Comparison of ENCODE assay signal across 1 cellular context in the genomic region with DNA sequence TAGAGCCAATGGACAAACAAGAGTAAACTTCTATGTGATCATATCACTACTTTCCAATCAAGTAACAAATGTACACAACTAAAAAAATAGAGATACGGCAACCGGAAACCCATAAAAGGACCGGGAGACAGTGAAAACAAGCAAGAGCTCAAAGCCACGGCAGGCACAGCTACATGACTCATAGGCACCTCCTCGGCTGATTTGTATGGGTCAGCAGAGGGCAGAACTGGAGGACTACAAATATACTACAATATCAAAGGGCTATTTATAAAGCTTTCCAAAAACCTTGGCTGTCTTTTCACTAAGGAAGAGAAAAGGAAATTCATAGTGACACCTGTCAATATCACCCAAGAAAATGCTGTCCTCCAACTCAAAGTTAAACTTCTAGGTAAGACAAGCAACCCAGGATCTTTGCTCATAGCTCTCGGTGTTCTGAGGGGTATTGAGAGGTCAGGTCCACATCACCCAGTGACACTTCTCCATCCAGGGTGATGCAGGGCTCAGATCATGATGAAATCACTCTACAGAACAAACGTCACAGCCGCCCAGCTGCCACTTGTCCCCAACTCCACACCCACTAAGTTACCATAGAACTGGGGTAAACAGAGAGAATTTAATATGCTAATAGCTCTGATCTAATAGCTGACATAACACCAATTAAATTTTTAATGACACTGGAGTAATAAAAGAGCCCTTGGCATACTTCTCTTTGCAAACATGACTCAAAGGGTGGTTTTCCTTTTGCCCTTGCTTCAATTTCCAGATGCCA.
TF ChIP-seq lines count a peak whose summit lies in the region.

No MANE protein-coding gene starts in this region.

TF ChIP-seq in HepG2, 621 proteins besides CTCF, POLR2A, EP300 and RAD21 (continued from another document and continues in another):
- TF ChIP-seq NFE2L2 (IDR thresholded peaks at IDR 0.05; ENCODE audit: low read length) (no peak), ZSCAN9 (CRISPR knock-in tag; IDR thresholded peaks at IDR 0.05; ENCODE audit: borderline replicate concordance) (0 out of 2 replicates have a peak, but pooled peaks have one; percentile 35), NONO (IDR thresholded peaks at IDR 0.05) (no peak), NONO (CRISPR knock-in tag; conservative IDR thresholded peaks at IDR 0.05) (no peak), SRSF1 (optimal IDR thresholded peaks at IDR 0.05; ENCODE audit: low read depth, low read length) (no peak), KAT8 (CRISPR knock-in tag; IDR thresholded peaks at IDR 0.05) (0 out of 2 replicates have a peak, but pooled peaks have one; percentile 17), HMG20B (CRISPR knock-in tag; conservative IDR thresholded peaks at IDR 0.05) (no peak), ZSCAN31 (CRISPR knock-in tag; IDR thresholded peaks at IDR 0.05; ENCODE audit: low read depth) (no peak), MAFF (IDR thresholded peaks at IDR 0.05; ENCODE audit: low read depth, low read length) (peak; percentile 46; the same call in 1 of the 2 replicates), TMF1 (CRISPR knock-in tag; IDR thresholded peaks at IDR 0.05; ENCODE audit: low read depth) (no peak), RFX5 (IDR thresholded peaks at IDR 0.05; ENCODE audit: low read depth, low read length) (no peak), POLR2AphosphoS2 (IDR thresholded peaks at IDR 0.05; ENCODE audit: low read depth, low read length) (no peak), MED13 (CRISPR knock-in tag; IDR thresholded peaks at IDR 0.05) (no peak), REXO4 (CRISPR knock-in tag; IDR thresholded peaks at IDR 0.05; ENCODE audit: borderline replicate concordance) (no peak), ZNF775 (CRISPR knock-in tag; IDR thresholded peaks at IDR 0.05; ENCODE audit: borderline replicate concordance) (no peak), FOXK1 (CRISPR knock-in tag; IDR thresholded peaks at IDR 0.05; ENCODE audit: borderline replicate concordance, low read depth) (peak; percentile 59; the same call in 1 of the 2 replicates), RXRB (CRISPR knock-in tag; IDR thresholded peaks at IDR 0.05; ENCODE audit: borderline replicate concordance) (peak; percentile 44; the same call in 1 of the 2 replicates), ZSCAN20 (CRISPR knock-in tag; IDR thresholded peaks at IDR 0.05; ENCODE audit: borderline replicate concordance) (no peak), ZNF496 (CRISPR knock-in tag; IDR thresholded peaks at IDR 0.05; ENCODE audit: insufficient replicate concordance) (no peak), SOX5 (CRISPR knock-in tag; IDR thresholded peaks at IDR 0.05; ENCODE audit: borderline replicate concordance) (peak; percentile 52; the same call in 1 of the 2 replicates), MEF2D (CRISPR knock-in tag; IDR thresholded peaks at IDR 0.05) (no peak), FOXA3 (CRISPR knock-in tag; IDR thresholded peaks at IDR 0.05) (peak; percentile 73; the same call in 1 of the 2 replicates), ETV5 (CRISPR knock-in tag; IDR thresholded peaks at IDR 0.05; ENCODE audit: borderline replicate concordance) (peak; percentile 63; the same call in 1 of the 2 replicates), SMAD1 (CRISPR knock-in tag; IDR thresholded peaks at IDR 0.05; ENCODE audit: borderline replicate concordance, low read depth) (no peak), JUNB (CRISPR knock-in tag; IDR thresholded peaks at IDR 0.05; ENCODE audit: borderline replicate concordance) (no peak), ZNF839 (CRISPR knock-in tag; IDR thresholded peaks at IDR 0.05; ENCODE audit: borderline replicate concordance) (no peak), ATF1 (CRISPR knock-in tag; IDR thresholded peaks at IDR 0.05) (peak; percentile 27; the same call in 1 of the 2 replicates), AGO2 (optimal IDR thresholded peaks at IDR 0.05; ENCODE audit: low read depth, low read length) (no peak), PITX1 (CRISPR knock-in tag; IDR thresholded peaks at IDR 0.05) (no peak), BRCA1 (CRISPR knock-in tag; IDR thresholded peaks at IDR 0.05) (no peak), SRF (IDR thresholded peaks at IDR 0.05; ENCODE audit: low read depth, low read length) (peak; percentile 96), IKZF1 (IDR thresholded peaks at IDR 0.05) (no peak), KDM4B (CRISPR knock-in tag; IDR thresholded peaks at IDR 0.05) (no peak), DNMT3B (CRISPR knock-in tag; conservative IDR thresholded peaks at IDR 0.05) (no peak), PAX8 (CRISPR knock-in tag; IDR thresholded peaks at IDR 0.05; ENCODE audit: borderline replicate concordance) (no peak), ZNF572 (CRISPR knock-in tag; IDR thresholded peaks at IDR 0.05) (no peak), ZNF24 (IDR thresholded peaks at IDR 0.05) (no peak)
- TF ChIP-seq, protein P1, sequence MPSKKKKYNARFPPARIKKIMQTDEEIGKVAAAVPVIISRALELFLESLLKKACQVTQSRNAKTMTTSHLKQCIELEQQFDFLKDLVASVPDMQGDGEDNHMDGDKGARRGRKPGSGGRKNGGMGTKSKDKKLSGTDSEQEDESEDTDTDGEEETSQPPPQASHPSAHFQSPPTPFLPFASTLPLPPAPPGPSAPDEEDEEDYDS (CRISPR knock-in tag; IDR thresholded peaks at IDR 0.05) = peak; percentile 38; the same call in 1 of the 2 replicates
- TF ChIP-seq, protein P2, sequence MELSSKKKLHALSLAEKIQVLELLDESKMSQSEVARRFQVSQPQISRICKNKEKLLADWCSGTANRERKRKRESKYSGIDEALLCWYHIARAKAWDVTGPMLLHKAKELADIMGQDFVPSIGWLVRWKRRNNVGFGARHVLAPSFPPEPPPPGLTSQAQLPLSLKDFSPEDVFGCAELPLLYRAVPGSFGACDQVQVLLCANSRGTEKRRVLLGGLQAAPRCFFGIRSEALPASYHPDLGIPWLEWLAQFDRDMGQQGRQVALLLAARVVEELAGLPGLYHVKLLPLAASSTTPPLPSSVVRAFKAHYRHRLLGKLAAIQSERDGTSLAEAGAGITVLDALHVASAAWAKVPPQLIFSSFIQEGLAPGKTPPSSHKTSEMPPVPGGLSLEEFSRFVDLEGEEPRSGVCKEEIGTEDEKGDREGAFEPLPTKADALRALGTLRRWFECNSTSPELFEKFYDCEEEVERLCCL (CRISPR knock-in tag; IDR thresholded peaks at IDR 0.05; ENCODE audit: borderline replicate concordance) = no peak
- TF ChIP-seq, protein P3, sequence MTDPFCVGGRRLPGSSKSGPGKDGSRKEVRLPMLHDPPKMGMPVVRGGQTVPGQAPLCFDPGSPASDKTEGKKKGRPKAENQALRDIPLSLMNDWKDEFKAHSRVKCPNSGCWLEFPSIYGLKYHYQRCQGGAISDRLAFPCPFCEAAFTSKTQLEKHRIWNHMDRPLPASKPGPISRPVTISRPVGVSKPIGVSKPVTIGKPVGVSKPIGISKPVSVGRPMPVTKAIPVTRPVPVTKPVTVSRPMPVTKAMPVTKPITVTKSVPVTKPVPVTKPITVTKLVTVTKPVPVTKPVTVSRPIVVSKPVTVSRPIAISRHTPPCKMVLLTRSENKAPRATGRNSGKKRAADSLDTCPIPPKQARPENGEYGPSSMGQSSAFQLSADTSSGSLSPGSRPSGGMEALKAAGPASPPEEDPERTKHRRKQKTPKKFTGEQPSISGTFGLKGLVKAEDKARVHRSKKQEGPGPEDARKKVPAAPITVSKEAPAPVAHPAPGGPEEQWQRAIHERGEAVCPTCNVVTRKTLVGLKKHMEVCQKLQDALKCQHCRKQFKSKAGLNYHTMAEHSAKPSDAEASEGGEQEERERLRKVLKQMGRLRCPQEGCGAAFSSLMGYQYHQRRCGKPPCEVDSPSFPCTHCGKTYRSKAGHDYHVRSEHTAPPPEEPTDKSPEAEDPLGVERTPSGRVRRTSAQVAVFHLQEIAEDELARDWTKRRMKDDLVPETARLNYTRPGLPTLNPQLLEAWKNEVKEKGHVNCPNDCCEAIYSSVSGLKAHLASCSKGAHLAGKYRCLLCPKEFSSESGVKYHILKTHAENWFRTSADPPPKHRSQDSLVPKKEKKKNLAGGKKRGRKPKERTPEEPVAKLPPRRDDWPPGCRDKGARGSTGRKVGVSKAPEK (CRISPR knock-in tag; IDR thresholded peaks at IDR 0.05; ENCODE audit: borderline replicate concordance) = no peak
- TF ChIP-seq, protein P4, sequence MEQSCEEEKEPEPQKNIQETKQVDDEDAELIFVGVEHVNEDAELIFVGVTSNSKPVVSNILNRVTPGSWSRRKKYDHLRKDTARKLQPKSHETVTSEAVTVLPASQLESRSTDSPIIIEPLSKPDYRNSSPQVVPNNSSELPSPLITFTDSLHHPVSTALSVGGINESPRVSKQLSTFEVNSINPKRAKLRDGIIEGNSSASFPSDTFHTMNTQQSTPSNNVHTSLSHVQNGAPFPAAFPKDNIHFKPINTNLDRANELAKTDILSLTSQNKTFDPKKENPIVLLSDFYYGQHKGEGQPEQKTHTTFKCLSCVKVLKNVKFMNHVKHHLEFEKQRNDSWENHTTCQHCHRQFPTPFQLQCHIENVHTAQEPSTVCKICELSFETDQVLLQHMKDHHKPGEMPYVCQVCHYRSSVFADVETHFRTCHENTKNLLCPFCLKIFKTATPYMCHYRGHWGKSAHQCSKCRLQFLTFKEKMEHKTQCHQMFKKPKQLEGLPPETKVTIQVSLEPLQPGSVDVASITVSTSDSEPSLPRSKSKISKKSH (CRISPR knock-in tag; IDR thresholded peaks at IDR 0.05; ENCODE audit: borderline replicate concordance) = no peak
- TF ChIP-seq, protein P5, sequence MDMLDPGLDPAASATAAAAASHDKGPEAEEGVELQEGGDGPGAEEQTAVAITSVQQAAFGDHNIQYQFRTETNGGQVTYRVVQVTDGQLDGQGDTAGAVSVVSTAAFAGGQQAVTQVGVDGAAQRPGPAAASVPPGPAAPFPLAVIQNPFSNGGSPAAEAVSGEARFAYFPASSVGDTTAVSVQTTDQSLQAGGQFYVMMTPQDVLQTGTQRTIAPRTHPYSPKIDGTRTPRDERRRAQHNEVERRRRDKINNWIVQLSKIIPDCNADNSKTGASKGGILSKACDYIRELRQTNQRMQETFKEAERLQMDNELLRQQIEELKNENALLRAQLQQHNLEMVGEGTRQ (IDR thresholded peaks at IDR 0.05; ENCODE audit: low read depth, low read length) = no peak
- TF ChIP-seq, protein P5 (CRISPR knock-in tag; IDR thresholded peaks at IDR 0.05; ENCODE audit: borderline replicate concordance) = peak; percentile 81; the same call in 1 of the 2 replicates
- TF ChIP-seq, protein P6, sequence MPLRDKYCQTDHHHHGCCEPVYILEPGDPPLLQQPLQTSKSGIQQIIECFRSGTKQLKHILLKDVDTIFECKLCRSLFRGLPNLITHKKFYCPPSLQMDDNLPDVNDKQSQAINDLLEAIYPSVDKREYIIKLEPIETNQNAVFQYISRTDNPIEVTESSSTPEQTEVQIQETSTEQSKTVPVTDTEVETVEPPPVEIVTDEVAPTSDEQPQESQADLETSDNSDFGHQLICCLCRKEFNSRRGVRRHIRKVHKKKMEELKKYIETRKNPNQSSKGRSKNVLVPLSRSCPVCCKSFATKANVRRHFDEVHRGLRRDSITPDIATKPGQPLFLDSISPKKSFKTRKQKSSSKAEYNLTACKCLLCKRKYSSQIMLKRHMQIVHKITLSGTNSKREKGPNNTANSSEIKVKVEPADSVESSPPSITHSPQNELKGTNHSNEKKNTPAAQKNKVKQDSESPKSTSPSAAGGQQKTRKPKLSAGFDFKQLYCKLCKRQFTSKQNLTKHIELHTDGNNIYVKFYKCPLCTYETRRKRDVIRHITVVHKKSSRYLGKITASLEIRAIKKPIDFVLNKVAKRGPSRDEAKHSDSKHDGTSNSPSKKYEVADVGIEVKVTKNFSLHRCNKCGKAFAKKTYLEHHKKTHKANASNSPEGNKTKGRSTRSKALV (CRISPR knock-in tag; IDR thresholded peaks at IDR 0.05) = no peak
- TF ChIP-seq, protein P7, sequence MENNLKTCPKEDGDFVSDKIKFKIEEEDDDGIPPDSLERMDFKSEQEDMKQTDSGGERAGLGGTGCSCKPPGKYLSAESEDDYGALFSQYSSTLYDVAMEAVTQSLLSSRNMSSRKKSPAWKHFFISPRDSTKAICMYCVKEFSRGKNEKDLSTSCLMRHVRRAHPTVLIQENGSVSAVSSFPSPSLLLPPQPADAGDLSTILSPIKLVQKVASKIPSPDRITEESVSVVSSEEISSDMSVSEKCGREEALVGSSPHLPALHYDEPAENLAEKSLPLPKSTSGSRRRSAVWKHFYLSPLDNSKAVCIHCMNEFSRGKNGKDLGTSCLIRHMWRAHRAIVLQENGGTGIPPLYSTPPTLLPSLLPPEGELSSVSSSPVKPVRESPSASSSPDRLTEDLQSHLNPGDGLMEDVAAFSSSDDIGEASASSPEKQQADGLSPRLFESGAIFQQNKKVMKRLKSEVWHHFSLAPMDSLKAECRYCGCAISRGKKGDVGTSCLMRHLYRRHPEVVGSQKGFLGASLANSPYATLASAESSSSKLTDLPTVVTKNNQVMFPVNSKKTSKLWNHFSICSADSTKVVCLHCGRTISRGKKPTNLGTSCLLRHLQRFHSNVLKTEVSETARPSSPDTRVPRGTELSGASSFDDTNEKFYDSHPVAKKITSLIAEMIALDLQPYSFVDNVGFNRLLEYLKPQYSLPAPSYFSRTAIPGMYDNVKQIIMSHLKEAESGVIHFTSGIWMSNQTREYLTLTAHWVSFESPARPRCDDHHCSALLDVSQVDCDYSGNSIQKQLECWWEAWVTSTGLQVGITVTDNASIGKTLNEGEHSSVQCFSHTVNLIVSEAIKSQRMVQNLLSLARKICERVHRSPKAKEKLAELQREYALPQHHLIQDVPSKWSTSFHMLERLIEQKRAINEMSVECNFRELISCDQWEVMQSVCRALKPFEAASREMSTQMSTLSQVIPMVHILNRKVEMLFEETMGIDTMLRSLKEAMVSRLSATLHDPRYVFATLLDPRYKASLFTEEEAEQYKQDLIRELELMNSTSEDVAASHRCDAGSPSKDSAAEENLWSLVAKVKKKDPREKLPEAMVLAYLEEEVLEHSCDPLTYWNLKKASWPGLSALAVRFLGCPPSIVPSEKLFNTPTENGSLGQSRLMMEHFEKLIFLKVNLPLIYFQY (CRISPR knock-in tag; IDR thresholded peaks at IDR 0.05; ENCODE audit: borderline replicate concordance) = no peak
- TF ChIP-seq, protein P8, sequence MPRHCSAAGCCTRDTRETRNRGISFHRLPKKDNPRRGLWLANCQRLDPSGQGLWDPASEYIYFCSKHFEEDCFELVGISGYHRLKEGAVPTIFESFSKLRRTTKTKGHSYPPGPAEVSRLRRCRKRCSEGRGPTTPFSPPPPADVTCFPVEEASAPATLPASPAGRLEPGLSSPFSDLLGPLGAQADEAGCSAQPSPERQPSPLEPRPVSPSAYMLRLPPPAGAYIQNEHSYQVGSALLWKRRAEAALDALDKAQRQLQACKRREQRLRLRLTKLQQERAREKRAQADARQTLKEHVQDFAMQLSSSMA (CRISPR knock-in tag; IDR thresholded peaks at IDR 0.05) = no peak
- TF ChIP-seq, protein P9, sequence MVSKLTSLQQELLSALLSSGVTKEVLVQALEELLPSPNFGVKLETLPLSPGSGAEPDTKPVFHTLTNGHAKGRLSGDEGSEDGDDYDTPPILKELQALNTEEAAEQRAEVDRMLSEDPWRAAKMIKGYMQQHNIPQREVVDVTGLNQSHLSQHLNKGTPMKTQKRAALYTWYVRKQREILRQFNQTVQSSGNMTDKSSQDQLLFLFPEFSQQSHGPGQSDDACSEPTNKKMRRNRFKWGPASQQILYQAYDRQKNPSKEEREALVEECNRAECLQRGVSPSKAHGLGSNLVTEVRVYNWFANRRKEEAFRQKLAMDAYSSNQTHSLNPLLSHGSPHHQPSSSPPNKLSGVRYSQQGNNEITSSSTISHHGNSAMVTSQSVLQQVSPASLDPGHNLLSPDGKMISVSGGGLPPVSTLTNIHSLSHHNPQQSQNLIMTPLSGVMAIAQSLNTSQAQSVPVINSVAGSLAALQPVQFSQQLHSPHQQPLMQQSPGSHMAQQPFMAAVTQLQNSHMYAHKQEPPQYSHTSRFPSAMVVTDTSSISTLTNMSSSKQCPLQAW (CRISPR knock-in tag; IDR thresholded peaks at IDR 0.05) = no peak
